ENCODE assay signal across 8 cellular contexts in genomic region chr18:23452728-23453656, GRCh38. TPM values are rescaled to one million over a fixed set of nuclear protein-coding genes. Genes with fewer than 3 reads are reported as not detected.
A peak's percentile ranks its signal among the peaks of the same experiment; 100 is the strongest.
DNase-seq lines count a peak whose midpoint lies in the region; ATAC-seq and TF ChIP-seq lines count a peak whose summit lies in the region.

A gene with protein sequence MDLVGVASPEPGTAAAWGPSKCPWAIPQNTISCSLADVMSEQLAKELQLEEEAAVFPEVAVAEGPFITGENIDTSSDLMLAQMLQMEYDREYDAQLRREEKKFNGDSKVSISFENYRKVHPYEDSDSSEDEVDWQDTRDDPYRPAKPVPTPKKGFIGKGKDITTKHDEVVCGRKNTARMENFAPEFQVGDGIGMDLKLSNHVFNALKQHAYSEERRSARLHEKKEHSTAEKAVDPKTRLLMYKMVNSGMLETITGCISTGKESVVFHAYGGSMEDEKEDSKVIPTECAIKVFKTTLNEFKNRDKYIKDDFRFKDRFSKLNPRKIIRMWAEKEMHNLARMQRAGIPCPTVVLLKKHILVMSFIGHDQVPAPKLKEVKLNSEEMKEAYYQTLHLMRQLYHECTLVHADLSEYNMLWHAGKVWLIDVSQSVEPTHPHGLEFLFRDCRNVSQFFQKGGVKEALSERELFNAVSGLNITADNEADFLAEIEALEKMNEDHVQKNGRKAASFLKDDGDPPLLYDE (plus strand): TSS chr18:23453287. CDS start chr18:23453440, 153 bp downstream.

- H3K27ac Mint-ChIP-seq in activated T-helper 2 cell treated with anti-CD3 and anti-CD28 coated beads, Interferon-gamma antibody, Interleukin-2, Interleukin-4, amounts not matched to agents 10 μg/mL and 5 μg/mL and 100 μg/mL, durations not matched to agents 14 hours and 24 hours and 36 hours: peak within 1 kb of the TSS; percentile 88
- peak within 1 kb of the TSS; percentile 86 to 91 for H3K27ac Mint-ChIP-seq in natural killer cell

- intact Hi-C loops in activated T-helper 2 cell treated with anti-CD3 and anti-CD28 coated beads, Interferon-gamma antibody, Interleukin-2, Interleukin-4, amounts not matched to agents 10 μg/mL and 5 μg/mL and 100 μg/mL, durations not matched to agents 14 hours and 24 hours and 36 hours (cut with micrococcal nuclease): loop anchor here (1.0 to 10.0 kb wide), 5 partner anchors 15 to 518 kb away; partner anchors contain the start of genes NPC1, RBBP8 and RMC1
- intact Hi-C loops in natural killer cell (cut with micrococcal nuclease): loop anchor here (1.0 to 2.0 kb wide), 2 partner anchors 15 to 50 kb away; partner anchors contain the start of gene RMC1

- no peaks in the 10 kb centered on the region for H3K9me3 Mint-ChIP-seq in activated T-helper 2 cell treated with anti-CD3 and anti-CD28 coated beads, Interferon-gamma antibody, Interleukin-2, Interleukin-4, amounts not matched to agents 10 μg/mL and 5 μg/mL and 100 μg/mL, durations not matched to agents 14 hours and 24 hours and 36 hours
- no peaks in the 10 kb centered on the region for H3K9me3 Mint-ChIP-seq in natural killer cell

- peak within 1 kb of the TSS; percentile 92 for H3K4me3 Mint-ChIP-seq in activated T-helper 2 cell treated with anti-CD3 and anti-CD28 coated beads, Interferon-gamma antibody, Interleukin-2, Interleukin-4, amounts not matched to agents 10 μg/mL and 5 μg/mL and 100 μg/mL, durations not matched to agents 14 hours and 24 hours and 36 hours (ENCODE audit: low read depth)
- H3K4me3 Mint-ChIP-seq in natural killer cell: peak within 1 kb of the TSS; percentile 98

- peaks cover 36% of the 10 kb centered on the region for H3K36me3 ChIP-seq in RWPE2 (ENCODE audit: low read depth)

- H3K4me1 Mint-ChIP-seq in activated T-helper 2 cell treated with anti-CD3 and anti-CD28 coated beads, Interferon-gamma antibody, Interleukin-2, Interleukin-4, amounts not matched to agents 10 μg/mL and 5 μg/mL and 100 μg/mL, durations not matched to agents 14 hours and 24 hours and 36 hours (ENCODE audit: low read depth): peaks cover 35% of the 10 kb centered on the region
- H3K4me1 Mint-ChIP-seq in natural killer cell: peaks cover 39 to 47% of the 10 kb centered on the region in 2 donors

- ATAC-seq in RWPE2 (ENCODE audit: low read depth): peak; percentile 92
- ATAC-seq in natural killer cell: peak; percentile 94 to 99 (median 97)

- H3K9me3 ChIP-seq in RWPE2 (ENCODE audit: severe bottlenecking): no peaks in the 10 kb centered on the region

- DNase-seq in EH (ENCODE audit: low read depth) (peak; percentile 97), H4 (ENCODE audit: low spot score) (peak; percentile 95), LoVo (ENCODE audit: low spot score) (peak; percentile 98), RWPE2 (ENCODE audit: low spot score) (peak; percentile 95), fibroblast of mammary gland (ENCODE audit: low read depth) (peak; percentile 91), natural killer cell (peak; percentile 92)
- peak; percentile 92 for DNase-seq in activated T-helper 2 cell treated with anti-CD3 and anti-CD28 coated beads, Interferon-gamma antibody, Interleukin-2, Interleukin-4, amounts not matched to agents 10 μg/mL and 5 μg/mL and 100 μg/mL, durations not matched to agents 14 hours and 24 hours and 36 hours (ENCODE audit: low spot score)
- DNase-seq in stimulated activated naive CD4-positive, alpha-beta T cell treated with Interleukin-2 at 50 U/mL for 16 hours (lab: John Stamatoyannopoulos, UW): peak; percentile 85

- peak within 1 kb of the TSS; percentile 93 for H3K27ac ChIP-seq in RWPE2 (ENCODE audit: poor library complexity, severe bottlenecking)

- no peaks in the 10 kb centered on the region for H3K27me3 ChIP-seq in RWPE2 (ENCODE audit: insufficient read depth, poor library complexity, severe bottlenecking)

- peaks cover 22% of the 10 kb centered on the region for H3K4me1 ChIP-seq in RWPE2 (ENCODE audit: insufficient read depth, poor library complexity, severe bottlenecking)

- H3K4me3 ChIP-seq in RWPE2 (ENCODE audit: severe bottlenecking): peak within 1 kb of the TSS; percentile 91
- peak within 1 kb of the TSS; percentile 99 for H3K4me3 ChIP-seq in fibroblast of mammary gland (ENCODE audit: control insufficient read depth, low read depth, low read length)

- peaks cover 22% of the 10 kb centered on the region for H3K36me3 Mint-ChIP-seq in activated T-helper 2 cell treated with anti-CD3 and anti-CD28 coated beads, Interferon-gamma antibody, Interleukin-2, Interleukin-4, amounts not matched to agents 10 μg/mL and 5 μg/mL and 100 μg/mL, durations not matched to agents 14 hours and 24 hours and 36 hours (ENCODE audit: low read depth)
- no peaks in the 10 kb centered on the region for H3K36me3 Mint-ChIP-seq in natural killer cell

- H3K27me3 Mint-ChIP-seq in activated T-helper 2 cell treated with anti-CD3 and anti-CD28 coated beads, Interferon-gamma antibody, Interleukin-2, Interleukin-4, amounts not matched to agents 10 μg/mL and 5 μg/mL and 100 μg/mL, durations not matched to agents 14 hours and 24 hours and 36 hours (ENCODE audit: low read depth): peaks cover 6% of the 10 kb centered on the region
- H3K27me3 Mint-ChIP-seq in natural killer cell (ENCODE audit: low read depth in 2 of 2): no peaks in the 10 kb centered on the region

- TF ChIP-seq CTCF in RWPE2 (IDR thresholded peaks at IDR 0.05; ENCODE audit: poor library complexity, severe bottlenecking) (no peak), fibroblast of mammary gland (conservative IDR thresholded peaks at IDR 0.05; ENCODE audit: control insufficient read depth, insufficient read depth, low read depth, low read length) (no peak), natural killer cell (IDR thresholded peaks at IDR 0.05) (no peak)

RNA-seq across cellular contexts. Expression of the gene that starts here (rescaled TPM):
- total RNA-seq in H4 (2014; rRNA removed; shearing (Covaris generic)): 25.6 and 34.9 TPM in 2 replicates
- total RNA-seq in activated T-helper 2 cell treated with anti-CD3 and anti-CD28 coated beads, Interferon-gamma antibody, Interleukin-2, Interleukin-4, amounts not matched to agents 10 μg/mL and 5 μg/mL and 100 μg/mL, durations not matched to agents 14 hours and 24 hours and 36 hours: 53.4 and 55.4 TPM in 2 replicates
- 100 to 1,000 TPM; 164 to 233 (median 182) TPM for total RNA-seq in natural killer cell

Comparison
In these comparisons a context has a peak if more than half of its experiments do, and no peak if none do; other contexts are left out.
1. Peak in every context shown above with its lines: DNase-seq, ATAC-seq, H3K4me3 ChIP-seq and H3K27ac ChIP-seq.